Comparison of ENCODE assay signal across 11 cellular contexts in the genomic region with DNA sequence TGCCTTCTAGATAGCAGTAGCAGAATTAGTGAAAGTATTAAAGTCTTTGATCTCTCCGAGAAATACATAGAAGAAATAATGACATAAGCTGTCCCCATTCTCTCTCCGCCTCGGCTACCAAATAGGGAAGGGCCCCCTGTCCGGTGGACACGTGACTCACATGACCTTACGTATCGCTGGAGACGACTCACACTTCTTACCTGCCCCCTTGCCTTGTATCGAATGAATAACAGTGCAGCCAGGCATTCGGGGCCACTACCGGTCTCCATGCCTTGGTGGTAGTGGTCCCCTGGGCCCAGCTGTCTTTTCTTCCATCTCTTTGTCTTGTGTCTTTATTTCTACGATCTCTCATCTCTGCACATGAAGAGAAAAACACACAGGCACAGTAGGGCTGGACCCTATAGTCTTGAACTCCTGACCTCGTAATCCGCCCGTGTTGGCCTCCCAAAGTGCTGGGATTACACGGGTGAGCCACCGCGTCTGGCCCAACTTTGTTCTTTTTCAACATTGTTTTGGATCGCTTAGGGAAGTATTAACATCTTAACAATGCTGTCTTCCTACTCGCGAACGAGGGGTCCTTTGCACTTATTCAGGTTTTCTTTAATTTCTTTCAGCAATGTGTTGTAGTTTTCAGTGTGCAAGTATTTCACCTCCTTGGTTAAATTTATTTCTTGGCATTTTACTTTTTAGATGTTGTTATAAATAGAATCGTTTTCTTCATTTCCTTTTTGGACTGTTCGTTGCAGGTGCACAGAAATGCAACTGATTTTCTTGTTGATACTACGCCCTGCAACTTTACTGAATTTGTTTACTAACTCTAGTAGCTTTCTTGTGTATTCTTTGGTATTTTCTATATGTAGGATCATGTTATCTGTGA. TPM values are rescaled to one million over a fixed set of nuclear protein-coding genes. Genes with fewer than 3 reads are reported as not detected.
DNase-seq lines count a peak whose midpoint lies in the region; ATAC-seq and TF ChIP-seq lines count a peak whose summit lies in the region.
"Not testable (repeated sequence)": the region's sequence is repeated elsewhere in the genome, so short reads cannot be mapped to it uniquely, and the experiment has no call there.
"Had no signal": no experiment of that assay in that cellular context is flagged by ENCODE, and none has a peak within 500 bp of the region (broad histone marks: within the 10 kb centered on the region; RNA-seq: fewer than 3 reads in every experiment).

No MANE protein-coding gene starts in this region.

- H3K4me1 ChIP-seq in BLaER1 = peaks cover 95% of the 10 kb centered on the region
- peaks cover 14% of the 10 kb centered on the region for H3K4me1 ChIP-seq in HAP-1
- not testable (repeated sequence) for H3K4me1 ChIP-seq in right cardiac atrium (ENCODE audit: control insufficient read depth, insufficient read depth, low read length)

- intact Hi-C loops in activated CD8-positive, alpha-beta T cell treated with anti-CD3 and anti-CD28 coated beads for 36 hours (cut with micrococcal nuclease) = loop anchor here (5.0 to 10.0 kb wide), 2 partner anchors 53 to 105 kb away; a partner anchor contains a TSS
- intact Hi-C loops in right cardiac atrium (cut with DNase I) = loop anchor here (2.0 to 5.0 kb wide), 2 partner anchors 105 to 111 kb away; a partner anchor contains a TSS

- H2AFZ ChIP-seq in SU-DHL-6 (ENCODE audit: low read depth, low read length, severe bottlenecking) = not testable (repeated sequence)

- DNase-seq in HAP-1 (ENCODE audit: low spot score in 2 of 2) = peak; percentile 46 to 61
- peak; percentile 16 for DNase-seq in NCI-H82 (lab: John Stamatoyannopoulos, UW)
- not testable (repeated sequence) for DNase-seq in activated CD8-positive, alpha-beta T cell treated with anti-CD3 and anti-CD28 coated beads for 36 hours; neural crest cell (ENCODE audit: low read depth, low spot score); stimulated activated naive CD8-positive, alpha-beta T cell treated with anti-CD3 and anti-CD28 coated beads, Interleukin-15, Interleukin-2, amounts not matched to agents 100 U/mL and 50 U/mL, for 24 hours
- DNase-seq in right cardiac atrium = peak in 2 of 3 donors; percentile 4 to 13

- CTCF ChIA-PET in activated CD8-positive, alpha-beta T cell treated with anti-CD3 and anti-CD28 coated beads for 36 hours (lab: Charles Lee) = interaction anchor here (1.0 to 1.8 kb wide), 5 partner anchors 53 to 105 kb away, joined by 3 to 9 read pairs (median 4); a partner anchor contains a TSS

- TF ChIP-seq CTCF in SU-DHL-6 (IDR thresholded peaks at IDR 0.05; ENCODE audit: insufficient read depth, low read length, poor library complexity, severe bottlenecking); activated CD8-positive, alpha-beta T cell treated with anti-CD3 and anti-CD28 coated beads for 36 hours (IDR thresholded peaks at IDR 0.05); neural crest cell (conservative IDR thresholded peaks at IDR 0.05): not testable (repeated sequence)

- peak overlapping the region; percentile 6; the same call in 1 of the 2 replicates for H3K4me3 ChIP-seq in BLaER1
- not testable (repeated sequence) for H3K4me3 ChIP-seq in HAP-1; right cardiac atrium (ENCODE audit: low read length)
- peak overlapping the region; percentile 19 for H3K4me3 ChIP-seq in SU-DHL-6 (ENCODE audit: insufficient read depth, low read length, poor library complexity, severe bottlenecking)

- H3K9me3 Mint-ChIP-seq in activated CD8-positive, alpha-beta T cell treated with anti-CD3 and anti-CD28 coated beads for 36 hours; neural crest cell: not testable (repeated sequence)

- in situ Hi-C loops in HAP-1 (cut with MboI; ENCODE audit: low sequenced_read_pairs) = loop anchor here (5.0 kb wide), 1 partner anchor 105 kb away; a partner anchor contains a TSS

- ATAC-seq in activated CD8-positive, alpha-beta T cell treated with anti-CD3 and anti-CD28 coated beads for 36 hours = peak; percentile 23
- ATAC-seq in right cardiac atrium = not testable (repeated sequence)
- peak; percentile 45 for ATAC-seq in stimulated activated naive CD8-positive, alpha-beta T cell treated with anti-CD3 and anti-CD28 coated beads, Interleukin-15, Interleukin-2, amounts not matched to agents 100 U/mL and 50 U/mL, for 24 hours

- not testable (repeated sequence) for H3K27me3 ChIP-seq in BLaER1; HAP-1 (ENCODE audit: low read depth); SU-DHL-6 (ENCODE audit: low read length); right cardiac atrium (ENCODE audit: control insufficient read depth, insufficient read depth)

- not testable (repeated sequence) for H3K9me2 ChIP-seq in SU-DHL-6 (replicated peaks; ENCODE audit: insufficient read depth, low read length)

- not testable (repeated sequence) for H4K20me1 ChIP-seq in BLaER1; SU-DHL-6 (ENCODE audit: low read depth, low read length)

- H3K9ac ChIP-seq in BLaER1 (peak overlapping the region; percentile 59; the same call in 1 of the 2 replicates), SU-DHL-6 (ENCODE audit: low read length) (peak overlapping the region; percentile 20)

- not testable (repeated sequence) for H3K79me2 ChIP-seq in SU-DHL-6 (ENCODE audit: insufficient read depth, low read length)

- H3K9me3 ChIP-seq in BLaER1; HAP-1; SU-DHL-6 (ENCODE audit: insufficient read depth, low read length); right cardiac atrium (ENCODE audit: control insufficient read depth, low read length): not testable (repeated sequence)

- peaks cover 17% of the 10 kb centered on the region for H3K4me1 Mint-ChIP-seq in activated CD8-positive, alpha-beta T cell treated with anti-CD3 and anti-CD28 coated beads for 36 hours (ENCODE audit: low read depth)
- H3K4me1 Mint-ChIP-seq in neural crest cell = not testable (repeated sequence)

- POLR2A ChIA-PET in activated CD8-positive, alpha-beta T cell treated with anti-CD3 and anti-CD28 coated beads for 36 hours (lab: Charles Lee) = not testable (repeated sequence)

- H3K4me3 Mint-ChIP-seq in activated CD8-positive, alpha-beta T cell treated with anti-CD3 and anti-CD28 coated beads for 36 hours = not testable (repeated sequence)
- H3K4me3 Mint-ChIP-seq in neural crest cell = peak overlapping the region; percentile 39

- H3K4me2 ChIP-seq in BLaER1 = peak overlapping the region; percentile 90
- peak overlapping the region; percentile 53 for H3K4me2 ChIP-seq in SU-DHL-6 (ENCODE audit: low read depth, low read length, poor library complexity, severe bottlenecking)

- H3F3A ChIP-seq in SU-DHL-6 (ENCODE audit: insufficient read depth) = peaks cover 36% of the 10 kb centered on the region

- H3K36me3 Mint-ChIP-seq in activated CD8-positive, alpha-beta T cell treated with anti-CD3 and anti-CD28 coated beads for 36 hours (ENCODE audit: low read depth); neural crest cell (ENCODE audit: low read depth): not testable (repeated sequence)

- H3K36me3 ChIP-seq in BLaER1; HAP-1 (replicated peaks); SU-DHL-6 (ENCODE audit: low read length): not testable (repeated sequence)

- not testable (repeated sequence) for H3K27me3 Mint-ChIP-seq in activated CD8-positive, alpha-beta T cell treated with anti-CD3 and anti-CD28 coated beads for 36 hours; neural crest cell (ENCODE audit: low read depth)

- H3K27ac ChIP-seq in BLaER1 (peak overlapping the region; percentile 62), SU-DHL-6 (ENCODE audit: low read depth, low read length) (peak overlapping the region; percentile 90)
- not testable (repeated sequence) for H3K27ac ChIP-seq in right cardiac atrium (ENCODE audit: low read length)

- whole genome bisulfite sequencing in right cardiac atrium = 74% methylated on average over 22 of the region's 25 CpGs

- not testable (repeated sequence) for H3K27ac Mint-ChIP-seq in activated CD8-positive, alpha-beta T cell treated with anti-CD3 and anti-CD28 coated beads for 36 hours; neural crest cell (ENCODE audit: unreplicated experiment)

RNA-seq across cellular contexts. Expression of a gene that starts 7.6 kb away (rescaled TPM):
- 100 to 1,000 TPM; 222 to 227 TPM for total RNA-seq in activated CD8-positive, alpha-beta T cell treated with anti-CD3 and anti-CD28 coated beads for 36 hours
- total RNA-seq in right cardiac atrium (100 to 1,000 TPM; 211 to 288 (median 239) TPM), neural crest cell (37.9 and 46.5 TPM in 2 replicates)
- polyA plus RNA-seq in right cardiac atrium = 252 TPM

RNA-seq across cellular contexts. Expression of a gene that starts 16.8 kb away (rescaled TPM):
- not detected for total RNA-seq in activated CD8-positive, alpha-beta T cell treated with anti-CD3 and anti-CD28 coated beads for 36 hours
- total RNA-seq in right cardiac atrium = under 1 TPM in 1 of 4 donors, not detected in 3; 0.08 TPM
- 0.09 TPM for polyA plus RNA-seq in right cardiac atrium
- total RNA-seq in neural crest cell = 0.14 and 0.44 TPM in 2 replicates
- total RNA-seq: G401, RPMI7951 had no signal

RNA-seq across cellular contexts. Expression of a gene that starts 35.4 kb away (rescaled TPM):
- 10 to 100 TPM; 31.1 to 33.2 TPM for total RNA-seq in activated CD8-positive, alpha-beta T cell treated with anti-CD3 and anti-CD28 coated beads for 36 hours
- 10 to 100 TPM; 23.9 to 31.3 (median 28.1) TPM for total RNA-seq in right cardiac atrium
- 24.8 TPM for polyA plus RNA-seq in right cardiac atrium
- total RNA-seq in neural crest cell = 50.4 and 54.0 TPM in 2 replicates

RNA-seq across cellular contexts. Expression of a gene that starts 44.8 kb away (rescaled TPM):
- 10 to 100 TPM; 49.8 to 50.1 TPM for total RNA-seq in activated CD8-positive, alpha-beta T cell treated with anti-CD3 and anti-CD28 coated beads for 36 hours
- 10 to 100 TPM in 3 of 4 donors, 1 to 10 TPM in 1; 9.8 to 14.0 (median 12.4) TPM for total RNA-seq in right cardiac atrium
- 10.1 TPM for polyA plus RNA-seq in right cardiac atrium
- 2.6 and 2.9 TPM in 2 replicates for total RNA-seq in neural crest cell

RNA-seq across cellular contexts. Expression of a gene that starts 47.7 kb away (rescaled TPM):
- not detected for total RNA-seq in activated CD8-positive, alpha-beta T cell treated with anti-CD3 and anti-CD28 coated beads for 36 hours
- total RNA-seq in right cardiac atrium (not detected), neural crest cell (0.37 and 0.48 TPM in 2 replicates)
- polyA plus RNA-seq in right cardiac atrium = not detected
- total RNA-seq: A673, RPMI7951 had no signal
